ENCODE assay signal across 1 cellular context in genomic region chr14:73645248-73645610, GRCh38.
TF ChIP-seq lines count a peak whose summit lies in the region.

No MANE protein-coding gene starts in this region.

TF ChIP-seq in HepG2, 621 proteins besides CTCF, POLR2A, EP300 and RAD21:
- peak; percentile 36; the same call in 1 of the 2 replicates for TF ChIP-seq PATZ1 (CRISPR knock-in tag; IDR thresholded peaks at IDR 0.05)
- no peak for TF ChIP-seq HMG20A (CRISPR knock-in tag; IDR thresholded peaks at IDR 0.05; ENCODE audit: borderline replicate concordance)
- 0 out of 2 replicates have a peak, but pooled peaks have one; percentile 68 for TF ChIP-seq FOXO4 (CRISPR knock-in tag; conservative IDR thresholded peaks at IDR 0.05)
